In genomic region chr6:158807515-158808441, GRCh38 we compare ENCODE assay signal across 13 cellular contexts. TPM values are rescaled to one million over a fixed set of nuclear protein-coding genes. Genes with fewer than 3 reads are reported as not detected.
DNase-seq lines count a peak whose midpoint lies in the region; ATAC-seq, FAIRE-seq and TF ChIP-seq lines count a peak whose summit lies in the region.
"Had no signal": no experiment of that assay in that cellular context is flagged by ENCODE, and none has a peak within 500 bp of the region (broad histone marks: within the 10 kb centered on the region; RNA-seq: fewer than 3 reads in every experiment).

No MANE protein-coding gene starts in this region.

- intact Hi-C loops in CD4-positive, alpha-beta memory T cell (cut with micrococcal nuclease) = no loop called here

- H3K36me3 Mint-ChIP-seq in CD4-positive, alpha-beta memory T cell = peaks cover 55 to 65% of the 10 kb centered on the region in 2 donors
- H3K36me3 Mint-ChIP-seq in activated naive CD8-positive, alpha-beta T cell treated with anti-CD3 and anti-CD28 coated beads, Interleukin-2, amount 50 U/mL, for 24 hours (ENCODE audit: low read depth) = peaks cover 71% of the 10 kb centered on the region
- peaks cover 14% of the 10 kb centered on the region for H3K36me3 Mint-ChIP-seq in nephron (ENCODE audit: low read depth)

- no peak for TF ChIP-seq CTCF in nephron (IDR thresholded peaks at IDR 0.05; ENCODE audit: unreplicated experiment in 3 of 3)

- peak; percentile 72 for FAIRE-seq in GM18507 (lab: Jason Lieb, UNC)
- FAIRE-seq: bronchial epithelial cell, endothelial cell of umbilical vein had no signal

- CTCF ChIA-PET in CD4-positive, alpha-beta memory T cell (lab: Charles Lee; ENCODE audit: partially characterized antibody) = interaction anchor here (1.1 to 2.0 kb wide), 5 partner anchors 12 to 163 kb away, joined by 3 to 7 read pairs (median 3); no protein-coding TSS in a partner anchor

- H3K4me3 Mint-ChIP-seq in CD4-positive, alpha-beta memory T cell = peak overlapping the region; percentile 27 to 80 (median 46)
- H3K4me3 Mint-ChIP-seq in activated naive CD8-positive, alpha-beta T cell treated with anti-CD3 and anti-CD28 coated beads, Interleukin-2, amount 50 U/mL, for 24 hours = peak overlapping the region; percentile 12
- H3K4me3 Mint-ChIP-seq in nephron = no peak overlapping the region

- H3K36me3 ChIP-seq in CD4-positive, alpha-beta memory T cell (ENCODE audit: insufficient read depth, low read length) = peaks cover 16% of the 10 kb centered on the region

- peaks cover 0 to 2% (median 0%) of the 10 kb centered on the region in 8 donors for H3K9me3 Mint-ChIP-seq in CD4-positive, alpha-beta memory T cell
- no peaks in the 10 kb centered on the region for H3K9me3 Mint-ChIP-seq in activated naive CD8-positive, alpha-beta T cell treated with anti-CD3 and anti-CD28 coated beads, Interleukin-2, amount 50 U/mL, for 24 hours
- H3K9me3 Mint-ChIP-seq in nephron = no peaks in the 10 kb centered on the region

- ATAC-seq in activated naive CD8-positive, alpha-beta T cell treated with anti-CD3 and anti-CD28 coated beads, Interleukin-2, amount 50 U/mL, for 24 hours = no peak
- ATAC-seq: psoas muscle had no signal

- H3K4me1 Mint-ChIP-seq in CD4-positive, alpha-beta memory T cell = peaks cover 81 to 98% (median 90%) of the 10 kb centered on the region in 4 donors
- peaks cover 95% of the 10 kb centered on the region for H3K4me1 Mint-ChIP-seq in activated naive CD8-positive, alpha-beta T cell treated with anti-CD3 and anti-CD28 coated beads, Interleukin-2, amount 50 U/mL, for 24 hours
- H3K4me1 Mint-ChIP-seq in nephron = peaks cover 53% of the 10 kb centered on the region

- H3K27ac ChIP-seq in CD4-positive, alpha-beta memory T cell (ENCODE audit: low read depth, low read length) = peak overlapping the region; percentile 3
- H3K27ac ChIP-seq: psoas muscle had no signal

- POLR2A ChIA-PET in CD4-positive, alpha-beta memory T cell (lab: Charles Lee; ENCODE audit: partially characterized antibody) = interaction anchor here (0.5 to 5.3 kb wide), 13 partner anchors 8 to 255 kb away, joined by 3 to 58 read pairs (median 7); partner anchors contain the start of gene EZR

- peaks cover 98% of the 10 kb centered on the region for H3K4me1 ChIP-seq in CD4-positive, alpha-beta memory T cell (ENCODE audit: insufficient read depth, low read length)
- H3K4me1 ChIP-seq: psoas muscle had no signal

- no peaks in the 10 kb centered on the region for H3K9me3 ChIP-seq in CD4-positive, alpha-beta memory T cell (ENCODE audit: control insufficient read depth in 1 of 2, low read length in 2 of 2)
- H3K9me3 ChIP-seq: lower lobe of right lung, psoas muscle had no signal

- H3K4me3 ChIP-seq in CD4-positive, alpha-beta memory T cell (ENCODE audit: low read length in 2 of 2) = no peak overlapping the region
- H3K4me3 ChIP-seq: lower lobe of right lung, psoas muscle had no signal

- H3K27me3 ChIP-seq in CD4-positive, alpha-beta memory T cell (ENCODE audit: insufficient read depth, low read length) = no peaks in the 10 kb centered on the region

- peak overlapping the region; percentile 81 to 96 (median 88) for H3K27ac Mint-ChIP-seq in CD4-positive, alpha-beta memory T cell
- peak overlapping the region; percentile 81 for H3K27ac Mint-ChIP-seq in activated naive CD8-positive, alpha-beta T cell treated with anti-CD3 and anti-CD28 coated beads, Interleukin-2, amount 50 U/mL, for 24 hours
- peak overlapping the region; percentile 16 to 75 (median 40) for H3K27ac Mint-ChIP-seq in nephron

- H3K27me3 Mint-ChIP-seq in CD4-positive, alpha-beta memory T cell = no peaks in the 10 kb centered on the region
- H3K27me3 Mint-ChIP-seq in activated naive CD8-positive, alpha-beta T cell treated with anti-CD3 and anti-CD28 coated beads, Interleukin-2, amount 50 U/mL, for 24 hours = no peaks in the 10 kb centered on the region
- no peaks in the 10 kb centered on the region for H3K27me3 Mint-ChIP-seq in nephron (ENCODE audit: low read depth)

- DNase-seq in CD4-positive, alpha-beta memory T cell = peak in 1 of 5 donors; percentile 13
- DNase-seq in GM18507 (ENCODE audit: extremely low spot score, insufficient read length, low read depth) (no peak), SW 1271 (lab: John Stamatoyannopoulos, UW) (no peak)
- no peak for DNase-seq in activated naive CD8-positive, alpha-beta T cell treated with anti-CD3 and anti-CD28 coated beads, Interleukin-2, amount 50 U/mL, for 24 hours
- no peak for DNase-seq in stimulated activated CD4-positive, alpha-beta T cell treated with anti-CD3 and anti-CD28 coated beads, Interleukin-2, amount 100 ng/mL, for 24 hours
- DNase-seq in stimulated activated CD4-positive, alpha-beta T cell treated with anti-CD3 and anti-CD28 coated beads, Interleukin-12 subunit alpha, Interleukin-12 subunit beta, amount 100 ng/mL, for 4 hours = no peak
- DNase-seq: lower lobe of right lung; NCI-H2227 treated with DMSO at 0.1 percent for 48 hours; psoas muscle; stimulated activated CD4-positive, alpha-beta T cell treated with anti-CD3 and anti-CD28 coated beads, Interleukin-4, amount 100 ng/mL, for 1 hour had no signal

RNA-seq across cellular contexts. Expression of gene EZR, which starts 11.4 kb away (rescaled TPM):
- total RNA-seq in CD4-positive, alpha-beta memory T cell = 100 to 1,000 TPM; 264 to 277 TPM
- polyA plus RNA-seq in CD4-positive, alpha-beta memory T cell = 100 to 1,000 TPM; 260 to 268 TPM

Comparison
In these comparisons a context has a peak if more than half of its experiments do, and no peak if none do; other contexts are left out.
1. H3K4me3 Mint-ChIP-seq: peak in CD4-positive, alpha-beta memory T cell (8 of 8) and activated naive CD8-positive, alpha-beta T cell treated with anti-CD3 and anti-CD28 coated beads, Interleukin-2, amount 50 U/mL, for 24 hours (single experiment); none in nephron (0 of 3).
2. Peak in every context shown above with its lines, with median percentiles within 50 percentile points of each other: H3K27ac Mint-ChIP-seq.